21 cellular contexts compared by ENCODE assay signal in genomic region chr7:79921976-79922375, GRCh38.
"Had no signal": no experiment of that assay in that cellular context is flagged by ENCODE, and none has a peak within 500 bp of the region (broad histone marks: within the 10 kb centered on the region; RNA-seq: fewer than 3 reads in every experiment).

No MANE protein-coding gene starts in this region.

- DNase-seq: Karpas-422, KG1, MG63, NCI-H1092, NCI-H1105 treated with DMSO at 0.1 percent for 48 hours, NCI-H1417 treated with DMSO at 0.1 percent for 48 hours, NCI-H146, NCI-H1694 treated with DMSO at 0.1 percent for 48 hours, NCI-H1930, NCI-H2081, NCI-H2107, NCI-H2227 treated with DMSO at 0.1 percent for 48 hours, NCI-H510A, NCI-H524 treated with DMSO at 0.1 percent for 48 hours, NCI-H69, NCI-H774, Right ventricle myocardium superior, RPMI8226, SIG-M5 had no signal

- H3K27ac ChIP-seq: SJSA1, SK-N-MC had no signal

- H3K36me3 ChIP-seq: MG63, SJSA1 had no signal

- H3K27me3 ChIP-seq: MG63, SJSA1 had no signal

- H3K9me3 ChIP-seq: MG63, SJSA1 had no signal

- H3K4me1 ChIP-seq: SJSA1 had no signal

- H3K4me3 ChIP-seq: MG63, SJSA1, SK-N-MC had no signal
